In genomic region chr1:202532071-202532616, GRCh38 we compare ENCODE assay signal across 8 cellular contexts.
DNase-seq lines count a peak whose midpoint lies in the region; ATAC-seq and TF ChIP-seq lines count a peak whose summit lies in the region.
"Not testable (repeated sequence)": the region's sequence is repeated elsewhere in the genome, so short reads cannot be mapped to it uniquely, and the experiment has no call there.

No MANE protein-coding gene starts in this region.

- DNase-seq in DMS53 (lab: John Stamatoyannopoulos, UW) (peak; percentile 8), SJSA1 (ENCODE audit: low read depth in 1 of 2, low spot score in 2 of 2) (peak in 1 of 2 experiments; percentile 54)
- not testable (repeated sequence) for DNase-seq in ascending aorta (ENCODE audit: low spot score in 2 of 2); epithelial cell of prostate (ENCODE audit: low read depth, low spot score); left ventricle myocardium inferior; naive thymus-derived CD4-positive, alpha-beta T cell
- peak; percentile 11 for DNase-seq in stimulated activated naive B cell treated with anti-CD40 and anti-IgM and Interleukin-4, amounts not matched to agents 10 μg/mL and 1 μg/mL and 100 μg/mL, for 72 hours

- CTCF ChIA-PET in naive thymus-derived CD4-positive, alpha-beta T cell (lab: Charles Lee): not testable (repeated sequence)

- peak; percentile 54 for ATAC-seq in naive thymus-derived CD4-positive, alpha-beta T cell
- ATAC-seq in stimulated activated naive B cell treated with anti-CD40 and anti-IgM and Interleukin-4, amounts not matched to agents 10 μg/mL and 1 μg/mL and 100 μg/mL, for 72 hours (replicated peaks): peak; percentile 54 to 55

- peak overlapping the region; percentile 68 for H3K27ac ChIP-seq in HUES48 (ENCODE audit: low read depth, low read length)
- peak overlapping the region; percentile 78 for H3K27ac ChIP-seq in SJSA1
- peak overlapping the region; percentile 3 to 27 for H3K27ac ChIP-seq in ascending aorta
- H3K27ac ChIP-seq in epithelial cell of prostate: peak overlapping the region; percentile 37
- peak overlapping the region; percentile 57 for H3K27ac ChIP-seq in left ventricle myocardium inferior (replicated peaks)
- H3K27ac ChIP-seq in naive thymus-derived CD4-positive, alpha-beta T cell (ENCODE audit: low read depth, low read length): not testable (repeated sequence)

- H3K9ac ChIP-seq in HUES48 (ENCODE audit: low read depth, low read length): not testable (repeated sequence)

- H3K27ac Mint-ChIP-seq in naive thymus-derived CD4-positive, alpha-beta T cell: not testable (repeated sequence)
- peak overlapping the region; percentile 88 for H3K27ac Mint-ChIP-seq in stimulated activated naive B cell treated with anti-CD40 and anti-IgM and Interleukin-4, amounts not matched to agents 10 μg/mL and 1 μg/mL and 100 μg/mL, for 72 hours

- H3K27me3 Mint-ChIP-seq in naive thymus-derived CD4-positive, alpha-beta T cell; stimulated activated naive B cell treated with anti-CD40 and anti-IgM and Interleukin-4, amounts not matched to agents 10 μg/mL and 1 μg/mL and 100 μg/mL, for 72 hours: not testable (repeated sequence)

- H3K9me3 Mint-ChIP-seq in naive thymus-derived CD4-positive, alpha-beta T cell; stimulated activated naive B cell treated with anti-CD40 and anti-IgM and Interleukin-4, amounts not matched to agents 10 μg/mL and 1 μg/mL and 100 μg/mL, for 72 hours: not testable (repeated sequence)

- not testable (repeated sequence) for H3K4me1 Mint-ChIP-seq in naive thymus-derived CD4-positive, alpha-beta T cell
- H3K4me1 Mint-ChIP-seq in stimulated activated naive B cell treated with anti-CD40 and anti-IgM and Interleukin-4, amounts not matched to agents 10 μg/mL and 1 μg/mL and 100 μg/mL, for 72 hours: peaks cover 15 to 22% of the 10 kb centered on the region in 2 donors

- not testable (repeated sequence) for H3K4me3 Mint-ChIP-seq in naive thymus-derived CD4-positive, alpha-beta T cell
- peak overlapping the region; percentile 60 to 65 for H3K4me3 Mint-ChIP-seq in stimulated activated naive B cell treated with anti-CD40 and anti-IgM and Interleukin-4, amounts not matched to agents 10 μg/mL and 1 μg/mL and 100 μg/mL, for 72 hours

- not testable (repeated sequence) for H3K36me3 Mint-ChIP-seq in naive thymus-derived CD4-positive, alpha-beta T cell; stimulated activated naive B cell treated with anti-CD40 and anti-IgM and Interleukin-4, amounts not matched to agents 10 μg/mL and 1 μg/mL and 100 μg/mL, for 72 hours

- POLR2A ChIA-PET in naive thymus-derived CD4-positive, alpha-beta T cell (lab: Charles Lee): not testable (repeated sequence)

- not testable (repeated sequence) for H3K4me1 ChIP-seq in HUES48 (ENCODE audit: control insufficient read depth, insufficient read depth, low read length); ascending aorta; naive thymus-derived CD4-positive, alpha-beta T cell (ENCODE audit: control insufficient read depth in 2 of 2, insufficient read depth in 2 of 2, low read length in 2 of 2)
- H3K4me1 ChIP-seq in SJSA1 (replicated peaks) (peaks cover 12% of the 10 kb centered on the region), left ventricle myocardium inferior (peaks cover 87% of the 10 kb centered on the region)

- intact Hi-C loops in ascending aorta (cut with DNase I); left ventricle myocardium inferior (cut with micrococcal nuclease); naive thymus-derived CD4-positive, alpha-beta T cell (cut with micrococcal nuclease): not testable (repeated sequence)

- TF ChIP-seq CTCF in ascending aorta (IDR thresholded peaks at IDR 0.05); left ventricle myocardium inferior (IDR thresholded peaks at IDR 0.05; ENCODE audit: borderline replicate concordance): not testable (repeated sequence)

- not testable (repeated sequence) for H3K4me3 ChIP-seq in HUES48 (ENCODE audit: low read depth, low read length); SJSA1; ascending aorta; left ventricle myocardium inferior; naive thymus-derived CD4-positive, alpha-beta T cell (ENCODE audit: low read length)

- H3K9me3 ChIP-seq in HUES48 (ENCODE audit: control insufficient read depth, insufficient read depth, low read length); SJSA1 (replicated peaks); ascending aorta; left ventricle myocardium inferior (replicated peaks); naive thymus-derived CD4-positive, alpha-beta T cell (ENCODE audit: control insufficient read depth in 2 of 3, low read length in 3 of 3): not testable (repeated sequence)

- H3K36me3 ChIP-seq in HUES48 (ENCODE audit: control insufficient read depth, insufficient read depth, low read length); SJSA1; ascending aorta; left ventricle myocardium inferior; naive thymus-derived CD4-positive, alpha-beta T cell (ENCODE audit: control insufficient read depth in 2 of 3, insufficient read depth in 3 of 3, low read length in 3 of 3): not testable (repeated sequence)

- not testable (repeated sequence) for H3K27me3 ChIP-seq in HUES48 (ENCODE audit: control insufficient read depth, insufficient read depth, low read length); SJSA1 (replicated peaks); ascending aorta; left ventricle myocardium inferior (ENCODE audit: low read depth); naive thymus-derived CD4-positive, alpha-beta T cell (ENCODE audit: control insufficient read depth in 2 of 2, insufficient read depth in 2 of 2, low read length in 2 of 2)
